ENCODE assay signal across 15 cellular contexts in the genomic region with DNA sequence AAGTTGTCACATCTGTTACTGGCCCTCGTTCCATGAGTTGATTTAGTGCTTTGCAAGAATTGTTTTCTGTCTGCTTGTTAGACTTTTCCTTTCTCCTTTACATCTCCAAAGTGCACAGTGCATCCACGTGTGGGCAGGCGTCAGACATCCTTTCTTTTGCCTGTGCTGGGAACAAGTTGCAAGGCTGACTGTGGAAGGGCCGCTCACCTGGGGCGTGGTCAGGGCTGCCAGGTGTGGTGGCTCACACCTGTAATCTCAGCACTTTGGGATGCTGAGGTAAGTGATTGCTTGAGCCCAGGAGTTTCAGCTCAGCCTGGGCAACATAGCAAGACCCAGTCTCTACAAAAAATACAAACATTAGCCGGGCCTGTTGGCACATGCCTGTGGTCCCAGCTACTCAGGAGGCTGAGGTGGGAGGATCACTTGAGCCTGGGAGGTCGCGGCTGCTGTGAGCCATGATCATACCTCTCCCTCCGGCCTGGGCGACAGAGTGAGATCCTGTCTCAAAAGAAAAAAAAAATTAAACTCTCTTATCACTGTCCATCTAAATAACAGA. TPM values are rescaled to one million over a fixed set of nuclear protein-coding genes. Genes with fewer than 3 reads are reported as not detected.
A peak's percentile ranks its signal among the peaks of the same experiment; 100 is the strongest.
DNase-seq lines count a peak whose midpoint lies in the region; ATAC-seq and TF ChIP-seq lines count a peak whose summit lies in the region.
"Had no signal": no experiment of that assay in that cellular context is flagged by ENCODE, and none has a peak within 500 bp of the region (broad histone marks: within the 10 kb centered on the region; RNA-seq: fewer than 3 reads in every experiment).

No MANE protein-coding gene starts in this region.

- DNase-seq in glutamatergic neuron, result no peak
- DNase-seq in progenitor cell of endocrine pancreas (ENCODE audit: low spot score, unreplicated experiment), result no peak
- DNase-seq in SW 1271 (lab: John Stamatoyannopoulos, UW), result no peak
- DNase-seq: AML-193, H7, IMR-90, NCI-H2107, NCI-H510A treated with DMSO at 0.1 percent for 48 hours, NCI-H774, SIG-M5 had no signal

- H3K4me3 Mint-ChIP-seq in glutamatergic neuron (ENCODE audit: unreplicated experiment) (no peak overlapping the region), progenitor cell of endocrine pancreas (ENCODE audit: low read depth) (no peak overlapping the region)

- no peaks in the 10 kb centered on the region for H3K9me3 ChIP-seq in BLaER1
- H3K9me3 ChIP-seq in HEK293 (ENCODE audit: control insufficient read depth, insufficient read depth, low read depth, low read length), result no peaks in the 10 kb centered on the region

- POLR2A ChIA-PET in HEK293 (lab: Yijun Ruan, JAX), result no interaction called here

- ATAC-seq in GM18502 (IDR thresholded peaks at IDR 0.05; ENCODE audit: poor library complexity, unreplicated experiment) (no peak), HG03039 (IDR thresholded peaks at IDR 0.05; ENCODE audit: unreplicated experiment) (no peak)

- H3K27me3 Mint-ChIP-seq in glutamatergic neuron (ENCODE audit: unreplicated experiment) (peaks cover 8% of the 10 kb centered on the region), progenitor cell of endocrine pancreas (no peaks in the 10 kb centered on the region)

- peaks cover 86% of the 10 kb centered on the region for H3K4me1 ChIP-seq in BLaER1
- no peaks in the 10 kb centered on the region for H3K4me1 ChIP-seq in HEK293 (ENCODE audit: control insufficient read depth, insufficient read depth, low read length)

- H3K27me3 ChIP-seq in BLaER1, result no peaks in the 10 kb centered on the region

- H3K27ac Mint-ChIP-seq in glutamatergic neuron (ENCODE audit: unreplicated experiment) (peak overlapping the region; percentile 13), progenitor cell of endocrine pancreas (peak overlapping the region; percentile 77)

- H3K36me3 Mint-ChIP-seq in glutamatergic neuron (ENCODE audit: unreplicated experiment) (peaks cover 9% of the 10 kb centered on the region), progenitor cell of endocrine pancreas (ENCODE audit: insufficient read depth) (peaks cover 16% of the 10 kb centered on the region)

- H3K4me2 ChIP-seq in BLaER1, result peak overlapping the region; percentile 74

- H3K4me1 Mint-ChIP-seq in glutamatergic neuron (ENCODE audit: low read depth, unreplicated experiment) (peaks cover 27% of the 10 kb centered on the region), progenitor cell of endocrine pancreas (ENCODE audit: low read depth) (peaks cover 28% of the 10 kb centered on the region)

- no peak overlapping the region for H3K4me3 ChIP-seq in BLaER1
- H3K4me3 ChIP-seq in HEK293 (ENCODE audit: low read depth, low read length), result no peak overlapping the region

- H4K20me1 ChIP-seq in BLaER1, result peaks cover 94% of the 10 kb centered on the region

- no peak for TF ChIP-seq CTCF in HEK293 (tag by site-specific recombination; IDR thresholded peaks at IDR 0.05)
- no peak for TF ChIP-seq CTCF in glutamatergic neuron (IDR thresholded peaks at IDR 0.05; ENCODE audit: partially characterized antibody, unreplicated experiment)
- no peak for TF ChIP-seq CTCF in progenitor cell of endocrine pancreas (IDR thresholded peaks at IDR 0.05; ENCODE audit: unreplicated experiment)

- H3K27ac ChIP-seq in BLaER1 (peak overlapping the region; percentile 68; the same call in 1 of the 2 replicates), HEK293 (ENCODE audit: extremely low read depth, low read depth, low read length) (no peak overlapping the region)
- H3K27ac ChIP-seq: HL-60 had no signal

- H3K9me3 Mint-ChIP-seq in glutamatergic neuron (ENCODE audit: unreplicated experiment) (peaks cover 10% of the 10 kb centered on the region), progenitor cell of endocrine pancreas (ENCODE audit: low read depth) (no peaks in the 10 kb centered on the region)

- H3K9ac ChIP-seq in BLaER1, result peak overlapping the region; percentile 11; the same call in 1 of the 2 replicates

- CTCF ChIA-PET in HEK293 (lab: Yijun Ruan, JAX), result interaction anchor here (0.7 kb wide), 1 partner anchor 1130 kb away, joined by 3 read pairs; no protein-coding TSS in a partner anchor

- H3K36me3 ChIP-seq in BLaER1, result peaks cover 53% of the 10 kb centered on the region
- H3K36me3 ChIP-seq in HEK293 (ENCODE audit: control insufficient read depth in 2 of 2, insufficient read depth in 1 of 2, low read length in 2 of 2), result no peaks in the 10 kb centered on the region

TF ChIP-seq in HEK293, 187 proteins besides CTCF, POLR2A, EP300 and RAD21:
- TF ChIP-seq TCF7L2 (IDR thresholded peaks at IDR 0.05; ENCODE audit: borderline replicate concordance, low read depth, low read length) (no peak), ZNF121 (tag by site-specific recombination; IDR thresholded peaks at IDR 0.05) (peak; percentile 87), ZNF292 (tag by site-specific recombination; IDR thresholded peaks at IDR 0.05; ENCODE audit: borderline replicate concordance, low read depth) (no peak), ZNF175 (tag by site-specific recombination; IDR thresholded peaks at IDR 0.05) (no peak), ZNF48 (tag by site-specific recombination; IDR thresholded peaks at IDR 0.05) (no peak), ZNF202 (tag by site-specific recombination; IDR thresholded peaks at IDR 0.05; ENCODE audit: borderline replicate concordance) (no peak)
- TF ChIP-seq, protein P1, sequence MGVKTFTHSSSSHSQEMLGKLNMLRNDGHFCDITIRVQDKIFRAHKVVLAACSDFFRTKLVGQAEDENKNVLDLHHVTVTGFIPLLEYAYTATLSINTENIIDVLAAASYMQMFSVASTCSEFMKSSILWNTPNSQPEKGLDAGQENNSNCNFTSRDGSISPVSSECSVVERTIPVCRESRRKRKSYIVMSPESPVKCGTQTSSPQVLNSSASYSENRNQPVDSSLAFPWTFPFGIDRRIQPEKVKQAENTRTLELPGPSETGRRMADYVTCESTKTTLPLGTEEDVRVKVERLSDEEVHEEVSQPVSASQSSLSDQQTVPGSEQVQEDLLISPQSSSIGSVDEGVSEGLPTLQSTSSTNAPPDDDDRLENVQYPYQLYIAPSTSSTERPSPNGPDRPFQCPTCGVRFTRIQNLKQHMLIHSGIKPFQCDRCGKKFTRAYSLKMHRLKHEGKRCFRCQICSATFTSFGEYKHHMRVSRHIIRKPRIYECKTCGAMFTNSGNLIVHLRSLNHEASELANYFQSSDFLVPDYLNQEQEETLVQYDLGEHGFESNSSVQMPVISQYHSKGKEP (tag by site-specific recombination; IDR thresholded peaks at IDR 0.05), result no peak
- TF ChIP-seq, protein P2, sequence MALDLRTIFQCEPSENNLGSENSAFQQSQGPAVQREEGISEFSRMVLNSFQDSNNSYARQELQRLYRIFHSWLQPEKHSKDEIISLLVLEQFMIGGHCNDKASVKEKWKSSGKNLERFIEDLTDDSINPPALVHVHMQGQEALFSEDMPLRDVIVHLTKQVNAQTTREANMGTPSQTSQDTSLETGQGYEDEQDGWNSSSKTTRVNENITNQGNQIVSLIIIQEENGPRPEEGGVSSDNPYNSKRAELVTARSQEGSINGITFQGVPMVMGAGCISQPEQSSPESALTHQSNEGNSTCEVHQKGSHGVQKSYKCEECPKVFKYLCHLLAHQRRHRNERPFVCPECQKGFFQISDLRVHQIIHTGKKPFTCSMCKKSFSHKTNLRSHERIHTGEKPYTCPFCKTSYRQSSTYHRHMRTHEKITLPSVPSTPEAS (tag by site-specific recombination; IDR thresholded peaks at IDR 0.05), result no peak

RNA-seq across cellular contexts. Expression of gene RGS12, which starts 46.2 kb away (rescaled TPM):
- 107 TPM for total RNA-seq in glutamatergic neuron (ENCODE audit: unreplicated experiment)
- total RNA-seq in progenitor cell of endocrine pancreas, result 102 and 106 TPM in 2 replicates
